24 cellular contexts compared by ENCODE assay signal in genomic region chrX:121109986-121110385, GRCh38.
DNase-seq lines count a peak whose midpoint lies in the region; ATAC-seq, FAIRE-seq and TF ChIP-seq lines count a peak whose summit lies in the region.
"Had no signal": no experiment of that assay in that cellular context is flagged by ENCODE, and none has a peak within 500 bp of the region (broad histone marks: within the 10 kb centered on the region; RNA-seq: fewer than 3 reads in every experiment).

No MANE protein-coding gene starts in this region.

- TF ChIP-seq RAD21 in K562 (CRISPR knock-in tag; conservative IDR thresholded peaks at IDR 0.05 in 1 of 2, IDR thresholded peaks at IDR 0.05 in 1 of 2) = no peak

- TF ChIP-seq POLR2A in K562 (conservative IDR thresholded peaks at IDR 0.05) (no peak), lower leg skin (IDR thresholded peaks at IDR 0.05) (no peak)

- H3K9me1 ChIP-seq in K562 (ENCODE audit: control insufficient read depth, insufficient read depth, low read length) = no peaks in the 10 kb centered on the region

- intact Hi-C loops in Calu3 (cut with micrococcal nuclease; ENCODE audit: unreplicated experiment) = no loop called here
- intact Hi-C loops in K562 (cut with micrococcal nuclease) = no loop called here
- intact Hi-C loops in heart right ventricle (cut with DNase I) = no loop called here
- intact Hi-C loops in lower leg skin (cut with DNase I; ENCODE audit: low total_unique reads) = no loop called here

- no peaks in the 10 kb centered on the region for H4K20me1 ChIP-seq in K562 (replicated peaks; ENCODE audit: control insufficient read depth, insufficient read depth, low read length)
- H4K20me1 ChIP-seq: BLaER1 treated with 17β-estradiol and CSF1 and Interleukin-3, amounts not matched to agents 10 nM and 100 nM had no signal

- ATAC-seq in K562 (peak; percentile 76), heart right ventricle (no peak)
- ATAC-seq: A549; CD8-positive, alpha-beta T cell had no signal

- no peak overlapping the region for H3K27ac Mint-ChIP-seq in Calu3 (ENCODE audit: unreplicated experiment)
- H3K27ac Mint-ChIP-seq: B cell; CD4-positive, alpha-beta T cell; CD8-positive, alpha-beta T cell had no signal

- WGBS in K562 (ENCODE audit: insufficient coverage, low coverage, missing lambda C conversion rate) = 10% methylated on average over 2 of the region's 2 CpGs
- 85 to 86% methylated on average over 2 of the region's 2 CpGs for WGBS in heart right ventricle, 2 donors
- 65 to 68% methylated on average over 1 to 2 of the region's 2 CpGs for WGBS in lower leg skin, 2 donors

- no peaks in the 10 kb centered on the region for H3K4me1 ChIP-seq in K562 (replicated peaks in 1 of 2; ENCODE audit: control insufficient read depth in 2 of 2, insufficient read depth in 2 of 2, low read length in 2 of 2)
- no peaks in the 10 kb centered on the region for H3K4me1 ChIP-seq in heart right ventricle
- H3K4me1 ChIP-seq: A549; BLaER1 treated with 17β-estradiol and CSF1 and Interleukin-3, amounts not matched to agents 10 nM and 100 nM; Caco-2 had no signal

- no peaks in the 10 kb centered on the region for H3K79me2 ChIP-seq in K562 (ENCODE audit: control insufficient read depth, insufficient read depth, low read length)

- H3K27ac ChIP-seq in K562 (ENCODE audit: extremely low read depth, low read depth, low read length) (no peak overlapping the region), heart right ventricle (no peak overlapping the region)
- H3K27ac ChIP-seq: 22Rv1; A549; BLaER1 treated with 17β-estradiol and CSF1 and Interleukin-3, amounts not matched to agents 10 nM and 100 nM; C4-2B had no signal

- peak; percentile 1 for DNase-seq in Calu3
- peak; percentile 26 for DNase-seq in NCI-H69 (lab: John Stamatoyannopoulos, UW)
- peak in 1 of 4 experiments; percentile 54 for DNase-seq in K562 (ENCODE audit: extremely low read depth in 1 of 4, low spot score in 3 of 4)
- DNase-seq in heart right ventricle = no peak
- DNase-seq in lower leg skin (ENCODE audit: low spot score in 2 of 2) = no peak
- DNase-seq: AML-193; Caco-2; CD4-positive, alpha-beta T cell; CD8-positive, alpha-beta T cell; DMS 273 treated with DMSO at 0.1 percent for 48 hours; DMS153; DMS53; DMS79; DND-41; EL; GF-D8 had no signal

- 0 out of 2 replicates have a peak overlapping the region, but pooled peaks have one; percentile 32 for H2AFZ ChIP-seq in K562 (ENCODE audit: low read depth, low read length)

- in situ Hi-C loops in K562 (cut with MboI) = no loop called here

- FAIRE-seq in K562 (lab: Jason Lieb, UNC) = peak; percentile 67
- FAIRE-seq: A549, G401.6, GM12891, GM19239 had no signal

- H3K36me3 Mint-ChIP-seq in Calu3 (ENCODE audit: insufficient read depth, unreplicated experiment) = no peaks in the 10 kb centered on the region
- H3K36me3 Mint-ChIP-seq: CD8-positive, alpha-beta T cell had no signal

- BruUV-seq in Calu3 (replicated peaks; lab: Mats Ljungman, UMichigan) = no TSS peak
- no TSS peak for BruUV-seq in K562 (replicated peaks; lab: Mats Ljungman, UMichigan)

- H3K36me3 ChIP-seq in K562 (ENCODE audit: control insufficient read depth, insufficient read depth, low read length) (no peaks in the 10 kb centered on the region), heart right ventricle (no peaks in the 10 kb centered on the region)
- H3K36me3 ChIP-seq: BLaER1 treated with 17β-estradiol and CSF1 and Interleukin-3, amounts not matched to agents 10 nM and 100 nM had no signal

- H3K4me3 ChIP-seq in K562 (no peak overlapping the region), heart right ventricle (no peak overlapping the region), lower leg skin (ENCODE audit: low read depth, poor library complexity, severe bottlenecking) (no peak overlapping the region)
- H3K4me3 ChIP-seq: A549; BLaER1 treated with 17β-estradiol and CSF1 and Interleukin-3, amounts not matched to agents 10 nM and 100 nM had no signal

- H3K4me2 ChIP-seq in K562 (ENCODE audit: insufficient read depth, low read length) = no peak overlapping the region
- H3K4me2 ChIP-seq: A549; BLaER1 treated with 17β-estradiol and CSF1 and Interleukin-3, amounts not matched to agents 10 nM and 100 nM had no signal

- H3K9me3 Mint-ChIP-seq in Calu3 (ENCODE audit: low read depth, unreplicated experiment) = no peaks in the 10 kb centered on the region
- H3K9me3 Mint-ChIP-seq: CD4-positive, alpha-beta T cell; CD8-positive, alpha-beta T cell had no signal

- TF ChIP-seq EP300 in K562 (IDR thresholded peaks at IDR 0.05; ENCODE audit: low read length) = no peak

- TF ChIP-seq CTCF in Calu3 (IDR thresholded peaks at IDR 0.05; ENCODE audit: unreplicated experiment) (no peak), K562 (IDR thresholded peaks at IDR 0.05 in 2 of 3, conservative IDR thresholded peaks at IDR 0.05 in 1 of 3; ENCODE audit: insufficient read depth in 2 of 3, low read depth in 1 of 3, low read length in 3 of 3) (no peak), heart right ventricle (IDR thresholded peaks at IDR 0.05) (no peak), lower leg skin (IDR thresholded peaks at IDR 0.05) (no peak)

- no peak overlapping the region for H3K4me3 Mint-ChIP-seq in Calu3 (ENCODE audit: low read depth, unreplicated experiment)
- H3K4me3 Mint-ChIP-seq: B cell; CD4-positive, alpha-beta T cell; CD8-positive, alpha-beta T cell had no signal

- H3K27me3 Mint-ChIP-seq in Calu3 (ENCODE audit: unreplicated experiment) = no peaks in the 10 kb centered on the region
- H3K27me3 Mint-ChIP-seq: B cell; CD4-positive, alpha-beta T cell had no signal

- POLR2A ChIA-PET in K562 (lab: Yijun Ruan, JAX) = no interaction called here

- H3K4me1 Mint-ChIP-seq in Calu3 (ENCODE audit: low read depth, unreplicated experiment) = no peaks in the 10 kb centered on the region
- H3K4me1 Mint-ChIP-seq: B cell had no signal

- H3K9me3 ChIP-seq in K562 (replicated peaks; ENCODE audit: control insufficient read depth, insufficient read depth, low read depth, low read length) (no peaks in the 10 kb centered on the region), heart right ventricle (peaks cover 0 to 9% (median 0%) of the 10 kb centered on the region in 11 donors)
- H3K9me3 ChIP-seq: A549, Caco-2 had no signal

- CTCF ChIA-PET in Calu3 (lab: Charles Lee) = no interaction called here
- CTCF ChIA-PET in K562 (lab: Yijun Ruan, JAX; ENCODE audit: low intra/inter-chr PET ratio) = no interaction called here

- H3K9ac ChIP-seq in K562 (ENCODE audit: insufficient read depth in 1 of 2, low read depth in 2 of 2, low read length in 2 of 2) = no peak overlapping the region
- H3K9ac ChIP-seq: BLaER1 treated with 17β-estradiol and CSF1 and Interleukin-3, amounts not matched to agents 10 nM and 100 nM had no signal

- H3K27me3 ChIP-seq in K562 (ENCODE audit: control insufficient read depth in 2 of 2, insufficient read depth in 2 of 2, low read length in 2 of 2) = no peaks in the 10 kb centered on the region
- no peaks in the 10 kb centered on the region for H3K27me3 ChIP-seq in heart right ventricle
- H3K27me3 ChIP-seq: BLaER1 treated with 17β-estradiol and CSF1 and Interleukin-3, amounts not matched to agents 10 nM and 100 nM had no signal

TF ChIP-seq in K562, 482 proteins besides CTCF, POLR2A, EP300 and RAD21:
- TF ChIP-seq CHAMP1 (IDR thresholded peaks at IDR 0.05) = no peak
- peak in 1 of 3 experiments; percentile 27 for TF ChIP-seq YY1 (IDR thresholded peaks at IDR 0.05; ENCODE audit: borderline replicate concordance in 1 of 3, control insufficient read depth in 1 of 3, extremely low read depth in 1 of 3, insufficient read depth in 3 of 3, insufficient read length in 1 of 3, insufficient replicate concordance in 2 of 3, low read depth in 1 of 3, low read length in 2 of 3)
- no peak for TF ChIP-seq ATF6 (CRISPR knock-in tag; IDR thresholded peaks at IDR 0.05)

Comparison
In these comparisons a context has a peak if more than half of its experiments do, and no peak if none do; other contexts are left out.
1. DNase-seq: peak in Calu3 (single experiment) and NCI-H69 (single experiment); none in heart right ventricle (0 of 2) and lower leg skin (0 of 2).